ENCODE assay signal across 13 cellular contexts in the genomic region with DNA sequence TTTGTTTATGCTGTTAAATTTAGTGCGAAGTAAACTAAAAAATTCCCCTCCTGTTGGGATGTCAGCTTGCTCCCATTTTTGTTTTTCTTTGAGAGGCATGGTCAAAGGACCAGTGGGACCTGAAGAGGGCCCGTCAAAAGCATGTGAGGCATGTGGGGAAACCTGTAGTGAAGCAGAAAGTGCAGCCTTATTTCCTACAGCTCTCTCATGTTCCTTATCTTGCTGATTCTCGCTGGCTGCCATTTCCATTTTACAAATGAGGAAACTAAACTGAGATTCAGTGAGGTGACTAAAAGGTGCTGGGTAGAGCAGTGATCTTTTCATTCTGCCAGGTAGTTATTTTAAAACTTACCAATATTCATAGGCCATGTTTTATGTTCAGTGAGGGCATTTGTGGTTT. TPM values are rescaled to one million over a fixed set of nuclear protein-coding genes. Genes with fewer than 3 reads are reported as not detected.
A peak's percentile ranks its signal among the peaks of the same experiment; 100 is the strongest.
DNase-seq lines count a peak whose midpoint lies in the region; ATAC-seq and TF ChIP-seq lines count a peak whose summit lies in the region.
"Had no signal": no experiment of that assay in that cellular context is flagged by ENCODE, and none has a peak within 500 bp of the region (broad histone marks: within the 10 kb centered on the region; RNA-seq: fewer than 3 reads in every experiment).

No MANE protein-coding gene starts in this region.

- H2AK9ac ChIP-seq in IMR-90 (replicated peaks; ENCODE audit: low read depth, low read length, poor library complexity) = no peak overlapping the region

- H3K9ac ChIP-seq in IMR-90 (ENCODE audit: low read depth, low read length) (no peak overlapping the region), muscle layer of colon (ENCODE audit: low read length) (no peak overlapping the region)

- 0 out of 2 replicates have a peak overlapping the region, but pooled peaks have one; percentile 36 for H2AK5ac ChIP-seq in IMR-90 (ENCODE audit: low read depth, low read length)

- H2BK15ac ChIP-seq in IMR-90 (ENCODE audit: low read depth, low read length) = no peak overlapping the region

- peak; percentile 13 for ATAC-seq in IMR-90 (ENCODE audit: low read depth)
- ATAC-seq: activated CD8-positive, alpha-beta T cell treated with anti-CD3 and anti-CD28 coated beads, Interleukin-2, amount 10 ng/mL, durations not matched to agents 7 days and 5 days had no signal

- WGBS in IMR-90 (ENCODE audit: extremely low coverage in 2 of 2, insufficient read length in 1 of 2), 2 experiments = no CpG with 5 or more reads among the region's 3 CpGs

- no peak overlapping the region for H4K91ac ChIP-seq in IMR-90 (ENCODE audit: insufficient read depth, low read depth, low read length)

- no peaks in the 10 kb centered on the region for H3K36me3 ChIP-seq in IMR-90 (ENCODE audit: control insufficient read depth, insufficient read depth, low read length)
- H3K36me3 ChIP-seq in muscle layer of colon (ENCODE audit: insufficient read depth, low read length) = no peaks in the 10 kb centered on the region

- H2BK5ac ChIP-seq in IMR-90 (ENCODE audit: low read depth, low read length, poor library complexity, severe bottlenecking) = peak overlapping the region; percentile 5

- peaks cover 72% of the 10 kb centered on the region for H4K20me1 ChIP-seq in IMR-90 (ENCODE audit: insufficient read depth, low read length)

- dilution Hi-C loops in IMR-90 (cut with HindIII; ENCODE audit: low sequenced_read_pairs, unreplicated experiment) = no loop called here

- H3K9me3 ChIP-seq in IMR-90 (ENCODE audit: control insufficient read depth, insufficient read depth, low read length) (no peaks in the 10 kb centered on the region), muscle layer of colon (ENCODE audit: low read length) (no peaks in the 10 kb centered on the region)

- TF ChIP-seq POLR2A in IMR-90 (IDR thresholded peaks at IDR 0.05; ENCODE audit: low read depth, low read length) = no peak

- H3K27me3 ChIP-seq in IMR-90 (ENCODE audit: control insufficient read depth, insufficient read depth, low read length) (no peaks in the 10 kb centered on the region), muscle layer of colon (ENCODE audit: control insufficient read depth in 1 of 2, insufficient read depth in 2 of 2, low read length in 2 of 2) (no peaks in the 10 kb centered on the region)

- H3K18ac ChIP-seq in IMR-90 (ENCODE audit: low read depth, low read length) = no peak overlapping the region; the same call in 1 of the 2 replicates

- H3K9me1 ChIP-seq in IMR-90 (ENCODE audit: insufficient read depth, low read length) = peaks cover 46% of the 10 kb centered on the region

- CTCF ChIA-PET in IMR-90 (lab: Yijun Ruan, JAX) = no interaction called here

- H3K4me1 ChIP-seq in IMR-90 (ENCODE audit: control insufficient read depth, insufficient read depth, low read length) (peaks cover 30% of the 10 kb centered on the region), muscle layer of colon (ENCODE audit: insufficient read depth, low read length) (peaks cover 69% of the 10 kb centered on the region)

- TF ChIP-seq RAD21 in IMR-90 (IDR thresholded peaks at IDR 0.05; ENCODE audit: low read length) = no peak

- H2BK20ac ChIP-seq in IMR-90 (ENCODE audit: low read depth, low read length) = no peak overlapping the region

- POLR2A ChIA-PET in IMR-90 (lab: Charles Lee; ENCODE audit: unreplicated experiment) = no interaction called here

- no peak overlapping the region for H4K5ac ChIP-seq in IMR-90 (ENCODE audit: low read depth, low read length)

- H3K79me1 ChIP-seq in IMR-90 (ENCODE audit: low read depth in 1 of 2, low read length in 2 of 2) = peaks cover 42 to 77% of the 10 kb centered on the region in 2 experiments

- peak overlapping the region; percentile 25; the same call in 1 of the 2 replicates for H3K27ac ChIP-seq in IMR-90 (ENCODE audit: insufficient read depth, low read length)
- peak overlapping the region; percentile 94 for H3K27ac ChIP-seq in muscle layer of colon (ENCODE audit: low read depth, low read length)
- H3K27ac ChIP-seq in temporal lobe (ENCODE audit: low read depth, low read length) = peak overlapping the region; percentile 73

- BruUV-seq in IMR-90 (replicated peaks; lab: Mats Ljungman, UMichigan) = no TSS peak

- TF ChIP-seq CTCF in IMR-90 (conservative IDR thresholded peaks at IDR 0.05; ENCODE audit: low read depth, low read length) = no peak

- peak overlapping the region; percentile 4; the same call in 1 of the 2 replicates for H3K23ac ChIP-seq in IMR-90 (ENCODE audit: low read depth, low read length)

- no peak overlapping the region for H3K4me3 ChIP-seq in IMR-90 (ENCODE audit: insufficient read depth, low read depth, low read length)
- no peak overlapping the region for H3K4me3 ChIP-seq in muscle layer of colon (ENCODE audit: low read depth in 1 of 2, low read length in 2 of 2)

- peak overlapping the region; percentile 31; the same call in 1 of the 2 replicates for H3K4ac ChIP-seq in IMR-90 (ENCODE audit: low read depth, low read length)

- DNase-seq in IMR-90 = no peak
- peak; percentile 25 for DNase-seq in dermis blood vessel endothelial cell
- DNase-seq in NK-92 (lab: John Stamatoyannopoulos, UW; ENCODE audit: unreplicated experiment) = no peak
- no peak for DNase-seq in HPDE6-E6E7 (ENCODE audit: extremely low spot score)
- no peak for DNase-seq in T-helper 9 cell
- no peak for DNase-seq in SHP77 (lab: John Stamatoyannopoulos, UW)
- DNase-seq: activated CD8-positive, alpha-beta T cell treated with anti-CD3 and anti-CD28 coated beads, Interleukin-2, amount 10 ng/mL, durations not matched to agents 7 days and 5 days; activated effector memory CD4-positive, alpha-beta T cell treated with Interleukin-2 at 50 U/mL for 16 hours; AML-193; NCI-H2171; stimulated activated CD4-positive, alpha-beta T cell treated with anti-CD3 and anti-CD28 coated beads, Interleukin-4, amount 100 ng/mL, for 24 hours had no signal

- no peak overlapping the region for H3K56ac ChIP-seq in IMR-90 (ENCODE audit: extremely low read depth, insufficient read depth, low read length)

- in situ Hi-C loops in IMR-90 (cut with MboI; ENCODE audit: low sequenced_read_pairs) = no loop called here

- no peak overlapping the region for H4K8ac ChIP-seq in IMR-90 (ENCODE audit: low read depth in 2 of 2, low read length in 2 of 2)

- no peak overlapping the region for H2AFZ ChIP-seq in IMR-90 (replicated peaks; ENCODE audit: low read length, poor library complexity)

- peak overlapping the region; percentile 8; the same call in 1 of the 2 replicates for H3K14ac ChIP-seq in IMR-90 (replicated peaks; ENCODE audit: low read depth, low read length)

- intact Hi-C loops in IMR-90 (cut with micrococcal nuclease) = no loop called here

- no peak overlapping the region for H2BK120ac ChIP-seq in IMR-90 (ENCODE audit: low read depth, low read length)

- peak overlapping the region; percentile 4 for H3K4me2 ChIP-seq in IMR-90 (ENCODE audit: low read depth, low read length)

TF ChIP-seq in IMR-90, 13 proteins besides CTCF, POLR2A, EP300 and RAD21:
- TF ChIP-seq MAFK (IDR thresholded peaks at IDR 0.05; ENCODE audit: low read depth, low read length) (no peak), ELK1 (IDR thresholded peaks at IDR 0.05; ENCODE audit: borderline replicate concordance, low read depth, low read length) (no peak)

RNA-seq across cellular contexts. Expression of gene EPN2, which starts 27.1 kb away (rescaled TPM):
- total RNA-seq in IMR-90 (2012; rRNA removed) (14.9 and 19.4 TPM in 2 replicates), dermis blood vessel endothelial cell (31.1 and 34.2 TPM in 2 replicates), temporal lobe (44.7 TPM)
- polyA plus RNA-seq in IMR-90 (2012; rRNA removed) = 25.3 and 28.0 TPM in 2 replicates
- 23.7 and 47.8 TPM in 2 replicates for polyA plus RNA-seq in IMR-90 (2012; cell fraction: cytosol; rRNA removed)
- 84.7 and 99.7 TPM in 2 replicates for polyA plus RNA-seq in IMR-90 (2012; cell fraction: nucleus; rRNA removed; ENCODE audit: low replicate concordance)

Comparison
In these comparisons a context has a peak if more than half of its experiments do, and no peak if none do; other contexts are left out.
1. H3K27ac ChIP-seq: peak in every context shown above with its lines; median percentile 94 in muscle layer of colon; 73 in temporal lobe; 25 in IMR-90.